ENCODE assay signal across 8 cellular contexts in the genomic region with DNA sequence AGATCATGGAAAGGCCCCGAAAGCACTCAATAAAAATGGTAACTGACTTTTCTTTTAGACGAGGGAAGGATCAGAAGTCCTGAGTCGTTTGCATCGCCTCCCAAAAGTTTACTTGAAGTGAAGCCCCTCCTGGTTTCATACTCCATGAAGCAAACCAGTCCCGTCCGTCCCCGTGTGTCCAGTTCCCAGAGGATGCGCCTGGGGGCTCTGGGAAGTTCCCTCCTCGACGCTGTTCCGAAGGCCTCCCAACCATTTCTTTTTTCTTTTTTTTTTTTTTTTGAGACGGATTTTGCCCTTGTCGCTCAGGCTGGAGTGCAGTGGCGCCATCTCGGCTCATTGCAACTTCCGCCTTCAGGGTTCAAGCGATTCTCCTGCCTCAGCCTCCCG. TPM values are rescaled to one million over a fixed set of nuclear protein-coding genes. Genes with fewer than 3 reads are reported as not detected.
DNase-seq lines count a peak whose midpoint lies in the region; ATAC-seq and TF ChIP-seq lines count a peak whose summit lies in the region.

No MANE protein-coding gene starts in this region.

- H3K9me3 Mint-ChIP-seq in CD8-positive, alpha-beta memory T cell = no peaks in the 10 kb centered on the region

- H3K4me3 ChIP-seq in CD8-positive, alpha-beta memory T cell (ENCODE audit: low read length) = peak overlapping the region; percentile 71
- peak overlapping the region; percentile 47 for H3K4me3 ChIP-seq in SJSA1
- peak overlapping the region; percentile 52 to 78 (median 66) for H3K4me3 ChIP-seq in fibroblast of lung (replicated peaks in 1 of 4; ENCODE audit: control extremely low read depth in 1 of 4, insufficient read depth in 1 of 4, low read depth in 3 of 4, low read length in 4 of 4)
- H3K4me3 ChIP-seq in ovary = peak overlapping the region; percentile 62

- peaks cover 13 to 23% (median 19%) of the 10 kb centered on the region in 3 donors for H3K4me1 Mint-ChIP-seq in CD8-positive, alpha-beta memory T cell

- POLR2A ChIA-PET in CD8-positive, alpha-beta memory T cell (lab: Charles Lee) = interaction anchor here (0.6 to 0.9 kb wide), 3 partner anchors 8 to 22 kb away, joined by 3 to 5 read pairs (median 5); partner anchors contain the start of gene MRPS15

- H3K9me3 ChIP-seq in CD8-positive, alpha-beta memory T cell (ENCODE audit: low read length) = no peaks in the 10 kb centered on the region
- no peaks in the 10 kb centered on the region for H3K9me3 ChIP-seq in SJSA1 (replicated peaks)
- no peaks in the 10 kb centered on the region for H3K9me3 ChIP-seq in fibroblast of lung (ENCODE audit: control insufficient read depth, insufficient read depth, low read depth, low read length)
- no peaks in the 10 kb centered on the region for H3K9me3 ChIP-seq in ovary

- H3K79me2 ChIP-seq in fibroblast of lung (ENCODE audit: control insufficient read depth, insufficient read depth, low read length) = no peaks in the 10 kb centered on the region

- ATAC-seq in GM21360 (IDR thresholded peaks at IDR 0.05; ENCODE audit: unreplicated experiment) = no peak

- WGBS in ovary, 3 donors = 17 to 27% (median 20%) methylated on average over 18 of the region's 18 CpGs

- H3K27me3 ChIP-seq in CD8-positive, alpha-beta memory T cell (ENCODE audit: insufficient read depth, low read length, poor library complexity, severe bottlenecking) = no peaks in the 10 kb centered on the region
- H3K27me3 ChIP-seq in SJSA1 (replicated peaks) = no peaks in the 10 kb centered on the region
- no peaks in the 10 kb centered on the region for H3K27me3 ChIP-seq in fibroblast of lung (ENCODE audit: control insufficient read depth, insufficient read depth, low read length)
- no peaks in the 10 kb centered on the region for H3K27me3 ChIP-seq in ovary

- TF ChIP-seq CTCF in fibroblast of lung (conservative IDR thresholded peaks at IDR 0.05 in 1 of 2, IDR thresholded peaks at IDR 0.05 in 1 of 2; ENCODE audit: low read depth in 1 of 2, low read length in 2 of 2) (no peak), ovary (IDR thresholded peaks at IDR 0.05) (no peak)

- peak overlapping the region; percentile 70 for H3K27ac ChIP-seq in CD8-positive, alpha-beta memory T cell (ENCODE audit: low read depth, low read length)
- H3K27ac ChIP-seq in SJSA1 (peak overlapping the region; percentile 81), fibroblast of lung (ENCODE audit: insufficient read depth, low read length) (peak overlapping the region; percentile 93), ovary (peak overlapping the region; percentile 83 to 97)

- H3K36me3 ChIP-seq in CD8-positive, alpha-beta memory T cell (ENCODE audit: insufficient read depth, low read length) = peaks cover 14% of the 10 kb centered on the region
- H3K36me3 ChIP-seq in SJSA1 = peaks cover 14% of the 10 kb centered on the region
- peaks cover 2% of the 10 kb centered on the region for H3K36me3 ChIP-seq in fibroblast of lung (ENCODE audit: control insufficient read depth, insufficient read depth, low read length)
- H3K36me3 ChIP-seq in ovary = no peaks in the 10 kb centered on the region

- H3K4me1 ChIP-seq in CD8-positive, alpha-beta memory T cell (ENCODE audit: insufficient read depth, low read length) = peaks cover 3% of the 10 kb centered on the region
- H3K4me1 ChIP-seq in SJSA1 (replicated peaks) (peaks cover 4% of the 10 kb centered on the region), fibroblast of lung (ENCODE audit: control insufficient read depth, extremely low read depth, insufficient read depth, low read length) (no peaks in the 10 kb centered on the region), ovary (ENCODE audit: insufficient read depth) (no peaks in the 10 kb centered on the region)

- H2AFZ ChIP-seq in fibroblast of lung (ENCODE audit: low read length) = peak overlapping the region; percentile 68

- H4K20me1 ChIP-seq in fibroblast of lung (ENCODE audit: control insufficient read depth, extremely low read depth, insufficient read depth, low read length) = no peaks in the 10 kb centered on the region

- H3K36me3 Mint-ChIP-seq in CD8-positive, alpha-beta memory T cell = peaks cover 0 to 22% (median 3%) of the 10 kb centered on the region in 3 donors

- peak overlapping the region; percentile 89 to 98 (median 92) for H3K4me3 Mint-ChIP-seq in CD8-positive, alpha-beta memory T cell

- no peak for TF ChIP-seq EP300 in ovary (IDR thresholded peaks at IDR 0.05)

- no peak for DNase-seq in CD8-positive, alpha-beta memory T cell
- DNase-seq in SJSA1 (ENCODE audit: low read depth in 1 of 2, low spot score in 2 of 2) = no peak
- DNase-seq in fibroblast of lung (ENCODE audit: low read depth in 2 of 2) = no peak
- no peak for DNase-seq in ovary
- DNase-seq in stimulated activated CD4-positive, alpha-beta T cell treated with anti-CD3 and anti-CD28 coated beads, Interleukin-2, amount 100 ng/mL, for 48 hours = no peak
- no peak for DNase-seq in DMS114 treated with DMSO at 0.1 percent for 48 hours (lab: John Stamatoyannopoulos, UW; ENCODE audit: unreplicated experiment)
- no peak for DNase-seq in activated effector memory CD4-positive, alpha-beta T cell treated with anti-CD3 and anti-CD28 coated beads, Interleukin-2, amount 50 U/mL, for 16 hours

- H3K27ac Mint-ChIP-seq in CD8-positive, alpha-beta memory T cell = peak overlapping the region; percentile 93 to 99 (median 96)

- H3K27me3 Mint-ChIP-seq in CD8-positive, alpha-beta memory T cell = peaks cover 0 to 3% of the 10 kb centered on the region in 2 donors

- intact Hi-C loops in ovary (cut with DNase I) = no loop called here

- CTCF ChIA-PET in CD8-positive, alpha-beta memory T cell (lab: Charles Lee) = interaction anchor here (0.9 to 2.2 kb wide), 3 partner anchors 23 to 108 kb away, joined by 3 to 6 read pairs (median 3); no protein-coding TSS in a partner anchor

- peak overlapping the region; percentile 89 for H3K4me2 ChIP-seq in fibroblast of lung (ENCODE audit: extremely low read depth, insufficient read depth, low read length)

- TF ChIP-seq POLR2A in ovary (IDR thresholded peaks at IDR 0.05) = no peak

- H3K9ac ChIP-seq in fibroblast of lung (ENCODE audit: insufficient read depth, low read length) = peak overlapping the region; percentile 83

RNA-seq across cellular contexts. Expression of gene OSCP1, which starts 0.7 kb away (rescaled TPM):
- total RNA-seq in CD8-positive, alpha-beta memory T cell = 1 to 10 TPM; 2.0 to 2.7 TPM
- polyA plus RNA-seq in CD8-positive, alpha-beta memory T cell = not detected
- 1.5 and 6.5 TPM in 2 replicates for total RNA-seq in SJSA1 (2014; rRNA removed; shearing (Covaris generic))
- total RNA-seq in fibroblast of lung (8.7 and 10.7 TPM in 2 replicates), ovary (10 to 100 TPM in 6 of 7 donors, 1 to 10 TPM in 1; 9.1 to 27.7 (median 12.2) TPM)
- polyA plus RNA-seq in fibroblast of lung (6.1 and 6.5 TPM in 2 replicates), ovary (10 to 100 TPM in 1 of 2 donors, 1 to 10 TPM in 1; 9.6 to 16.1 TPM)
- polyA plus RNA-seq in fibroblast of lung (2012) = 6.6 and 6.7 TPM in 2 replicates
- 0.48 and 5.3 TPM in 2 replicates for polyA minus RNA-seq in fibroblast of lung (ENCODE audit: low replicate concordance)

RNA-seq across cellular contexts. Expression of gene MRPS15, which starts 13.3 kb away (rescaled TPM):
- 100 to 1,000 TPM; 134 to 143 TPM for total RNA-seq in CD8-positive, alpha-beta memory T cell
- polyA plus RNA-seq in CD8-positive, alpha-beta memory T cell = 76.5 TPM
- total RNA-seq in SJSA1 (2014; rRNA removed; shearing (Covaris generic)) = 63.1 and 95.8 TPM in 2 replicates
- total RNA-seq in fibroblast of lung (75.0 and 75.5 TPM in 2 replicates), ovary (10 to 100 TPM; 30.9 to 48.8 (median 37.8) TPM)
- polyA plus RNA-seq in fibroblast of lung (99.1 and 112 TPM in 2 replicates), ovary (10 to 100 TPM; 52.1 to 83.5 TPM)
- 87.3 and 99.7 TPM in 2 replicates for polyA plus RNA-seq in fibroblast of lung (2012)
- polyA minus RNA-seq in fibroblast of lung (ENCODE audit: low replicate concordance) = 3.8 and 13.7 TPM in 2 replicates

RNA-seq across cellular contexts. Expression of gene CSF3R, which starts 31.8 kb away (rescaled TPM):
- total RNA-seq in CD8-positive, alpha-beta memory T cell = under 1 TPM; 0.11 to 0.40 TPM
- polyA plus RNA-seq in CD8-positive, alpha-beta memory T cell = not detected
- total RNA-seq in SJSA1 (2014; rRNA removed; shearing (Covaris generic)) = not detected in 2 replicates
- total RNA-seq in fibroblast of lung (under 0.01 and 0.51 TPM in 2 replicates), ovary (1 to 10 TPM; 2.2 to 5.7 (median 4.8) TPM)
- polyA plus RNA-seq in fibroblast of lung (not detected in 2 replicates), ovary (1 to 10 TPM; 1.9 to 4.3 TPM)
- polyA plus RNA-seq in fibroblast of lung (2012) = not detected in 2 replicates
- not detected in 2 replicates for polyA minus RNA-seq in fibroblast of lung (ENCODE audit: low replicate concordance)

RNA-seq across cellular contexts. Expression of gene LSM10, which starts 53.2 kb away (rescaled TPM):
- 10 to 100 TPM; 75.3 to 81.4 TPM for total RNA-seq in CD8-positive, alpha-beta memory T cell
- polyA plus RNA-seq in CD8-positive, alpha-beta memory T cell = 146 TPM
- 3.4 and 6.4 TPM in 2 replicates for total RNA-seq in SJSA1 (2014; rRNA removed; shearing (Covaris generic))
- 13.9 and 19.2 TPM in 2 replicates for total RNA-seq in fibroblast of lung
- polyA plus RNA-seq in fibroblast of lung = 33.5 and 49.1 TPM in 2 replicates
- polyA plus RNA-seq in fibroblast of lung (2012) = 42.8 and 74.8 TPM in 2 replicates
- 41.9 and 79.5 TPM in 2 replicates for polyA minus RNA-seq in fibroblast of lung (ENCODE audit: low replicate concordance)
- 10 to 100 TPM; 20.0 to 49.3 (median 37.8) TPM for total RNA-seq in ovary
- polyA plus RNA-seq in ovary = 10 to 100 TPM; 22.0 to 43.2 TPM
